14 cellular contexts compared by ENCODE assay signal in genomic region chr7:22204312-22204711, GRCh38.
"Had no signal": no experiment of that assay in that cellular context is flagged by ENCODE, and none has a peak within 500 bp of the region (broad histone marks: within the 10 kb centered on the region; RNA-seq: fewer than 3 reads in every experiment).

No MANE protein-coding gene starts in this region.

- H3K4me3 ChIP-seq: colonic mucosa, esophagus squamous epithelium, mucosa of descending colon, SJSA1 had no signal

- H3K36me3 Mint-ChIP-seq: naive thymus-derived CD8-positive, alpha-beta T cell had no signal

- H3K4me3 Mint-ChIP-seq: naive thymus-derived CD8-positive, alpha-beta T cell had no signal

- H3K27ac Mint-ChIP-seq: naive thymus-derived CD8-positive, alpha-beta T cell had no signal

- H3K9me3 Mint-ChIP-seq: naive thymus-derived CD8-positive, alpha-beta T cell had no signal

- DNase-seq: activated naive CD4-positive, alpha-beta T cell treated with anti-CD3 and anti-CD28 coated beads, Interleukin-2, amount 50 U/mL, for 16 hours; colonic mucosa; effector CD4-positive, alpha-beta T cell; esophagus squamous epithelium; foreskin melanocyte; kidney glomerular epithelial cell; mammary epithelial cell; mucosa of descending colon; naive thymus-derived CD8-positive, alpha-beta T cell; small intestine; stimulated activated naive CD8-positive, alpha-beta T cell treated with anti-CD3 and anti-CD28 coated beads, Interleukin-15, Interleukin-2, amounts not matched to agents 100 U/mL and 50 U/mL, for 24 hours; SW 1271 had no signal

- ATAC-seq: activated CD4-positive, CD25-positive, alpha-beta regulatory T cell treated with anti-CD3 and anti-CD28 coated beads, Interleukin-2, amount 50 U/mL, for 24 hours; mucosa of descending colon; naive thymus-derived CD8-positive, alpha-beta T cell; stimulated activated naive CD8-positive, alpha-beta T cell treated with anti-CD3 and anti-CD28 coated beads, Interleukin-15, Interleukin-2, amounts not matched to agents 100 U/mL and 50 U/mL, for 24 hours had no signal
